8 cellular contexts compared by ENCODE assay signal in genomic region chr6:3053231-3053508, GRCh38. TPM values are rescaled to one million over a fixed set of nuclear protein-coding genes. Genes with fewer than 3 reads are reported as not detected.
A peak's percentile ranks its signal among the peaks of the same experiment; 100 is the strongest.
DNase-seq lines count a peak whose midpoint lies in the region; ATAC-seq, FAIRE-seq and TF ChIP-seq lines count a peak whose summit lies in the region.

No MANE protein-coding gene starts in this region.

- H3K4ac ChIP-seq in H1 (replicated peaks; ENCODE audit: insufficient read length, low read depth, low read length): peak overlapping the region; percentile 60

- no peak for TF ChIP-seq RAD21 in H1 (IDR thresholded peaks at IDR 0.05 in 1 of 2, conservative IDR thresholded peaks at IDR 0.05 in 1 of 2; ENCODE audit: low read depth in 2 of 2, low read length in 2 of 2)

- peak overlapping the region; percentile 72 for H3K4me3 ChIP-seq in CD4-positive, CD25-positive, alpha-beta regulatory T cell (ENCODE audit: low read depth, low read length)
- H3K4me3 ChIP-seq in H1 (ENCODE audit: extremely low read depth in 1 of 4, insufficient read depth in 2 of 4, low read depth in 3 of 4, low read length in 4 of 4): peak overlapping the region; percentile 37 to 63 (median 46)
- H3K4me3 ChIP-seq in neural progenitor cell: peak overlapping the region; percentile 54

- DNase-seq in CD4-positive, CD25-positive, alpha-beta regulatory T cell: no peak
- peak; percentile 44 for DNase-seq in NCI-H69 (lab: John Stamatoyannopoulos, UW)
- no peak for DNase-seq in H1 (ENCODE audit: low read depth in 1 of 2, low spot score in 2 of 2)
- no peak for DNase-seq in neural progenitor cell (ENCODE audit: low spot score)
- no peak for DNase-seq in NCI-H748 (lab: John Stamatoyannopoulos, UW; ENCODE audit: unreplicated experiment)

- H3K36me3 ChIP-seq in CD4-positive, CD25-positive, alpha-beta regulatory T cell (ENCODE audit: control insufficient read depth, insufficient read depth, low read length): no peaks in the 10 kb centered on the region
- H3K36me3 ChIP-seq in H1 (ENCODE audit: control insufficient read depth in 2 of 4, insufficient read depth in 4 of 4, low read length in 3 of 4): no peaks in the 10 kb centered on the region
- no peaks in the 10 kb centered on the region for H3K36me3 ChIP-seq in neural progenitor cell

- H2BK5ac ChIP-seq in H1 (ENCODE audit: low read depth, low read length): 0 out of 2 replicates have a peak overlapping the region, but pooled peaks have one; percentile 35

- H2AK5ac ChIP-seq in H1 (ENCODE audit: low read depth, low read length): no peak overlapping the region; the same call in 1 of the 2 replicates

- H2BK120ac ChIP-seq in H1 (replicated peaks; ENCODE audit: low read depth, low read length): no peak overlapping the region

- no peaks in the 10 kb centered on the region for H3K36me3 Mint-ChIP-seq in CD4-positive, CD25-positive, alpha-beta regulatory T cell
- H3K36me3 Mint-ChIP-seq in neural progenitor cell: peaks cover 2% of the 10 kb centered on the region

- 0 out of 2 replicates have a peak overlapping the region, but pooled peaks have one; percentile 65 for H2AFZ ChIP-seq in H1 (ENCODE audit: low read length)
- peak overlapping the region; percentile 81 for H2AFZ ChIP-seq in neural progenitor cell (replicated peaks)

- H3K4me2 ChIP-seq in H1 (ENCODE audit: insufficient read depth in 1 of 2, low read depth in 2 of 2, low read length in 2 of 2) (peak overlapping the region; percentile 67 to 81), neural progenitor cell (peak overlapping the region; percentile 74)

- no peak overlapping the region for H4K5ac ChIP-seq in H1 (ENCODE audit: insufficient read length, low read depth, low read length)

- H3K56ac ChIP-seq in H1 (replicated peaks; ENCODE audit: insufficient read length, low read depth, low read length): peak overlapping the region; percentile 10

- H3K23me2 ChIP-seq in H1 (ENCODE audit: low read depth, low read length): peaks cover 10% of the 10 kb centered on the region

- no peak overlapping the region for H3K23ac ChIP-seq in H1 (ENCODE audit: insufficient read length)

- peaks cover 4% of the 10 kb centered on the region for H3K27me3 ChIP-seq in CD4-positive, CD25-positive, alpha-beta regulatory T cell (ENCODE audit: control insufficient read depth, insufficient read depth, low read length)
- H3K27me3 ChIP-seq in H1 (replicated peaks in 1 of 4; ENCODE audit: control insufficient read depth in 3 of 4, extremely low read depth in 1 of 4, insufficient read depth in 3 of 4, low read length in 3 of 4) (peaks cover 0 to 6% (median 0%) of the 10 kb centered on the region in 4 experiments; a peak in 2 of 7 replicates), neural progenitor cell (peaks cover 46% of the 10 kb centered on the region)

- peaks cover 28% of the 10 kb centered on the region for H3F3A ChIP-seq in neural progenitor cell (ENCODE audit: low read depth)

- WGBS in H1 (ENCODE audit: extremely low coverage in 1 of 2, insufficient coverage in 1 of 2, insufficient read length in 1 of 2, insufficient replicate concordance in 2 of 2, low coverage in 1 of 2, low lambda C conversion rate in 2 of 2, missing lambda C conversion rate in 1 of 2), 2 experiments: 62% methylated on average over 11 of the region's 11 CpGs; no CpG with 5 or more reads in 1 of the 2 experiments

- peak overlapping the region; percentile 83; the same call in 1 of the 2 replicates for H3K18ac ChIP-seq in H1 (ENCODE audit: extremely low read depth, low read length)

- H3K4me3 Mint-ChIP-seq in CD4-positive, CD25-positive, alpha-beta regulatory T cell: peak overlapping the region; percentile 59 to 86 (median 74)
- H3K4me3 Mint-ChIP-seq in neural progenitor cell: peak overlapping the region; percentile 30

- no peak for ATAC-seq in CD4-positive, CD25-positive, alpha-beta regulatory T cell (ENCODE audit: low read depth in 2 of 2)
- ATAC-seq in GM21360 (IDR thresholded peaks at IDR 0.05; ENCODE audit: unreplicated experiment) (no peak), HG03025 (IDR thresholded peaks at IDR 0.05; ENCODE audit: low FRiP score, unreplicated experiment) (no peak), HG03196 (IDR thresholded peaks at IDR 0.05; ENCODE audit: unreplicated experiment) (no peak)

- CTCF ChIA-PET in H1 (lab: Charles Lee; ENCODE audit: partially characterized antibody): interaction anchor here (0.8 to 3.3 kb wide), 11 partner anchors 13 to 317 kb away, joined by 3 to 28 read pairs (median 4); partner anchors contain the start of gene NQO2

- peak overlapping the region in 1 of 3 donors; percentile 81 for H3K27ac Mint-ChIP-seq in CD4-positive, CD25-positive, alpha-beta regulatory T cell
- H3K27ac Mint-ChIP-seq in neural progenitor cell: no peak overlapping the region

- 0 out of 2 replicates have a peak overlapping the region, but pooled peaks have one; percentile 44 for H2BK12ac ChIP-seq in H1 (ENCODE audit: low read depth, low read length)

- H4K20me1 ChIP-seq in H1 (replicated peaks in 1 of 2; ENCODE audit: control insufficient read depth in 1 of 2, insufficient read depth in 2 of 2, low read length in 2 of 2): no peaks in the 10 kb centered on the region
- no peaks in the 10 kb centered on the region for H4K20me1 ChIP-seq in neural progenitor cell (ENCODE audit: low read depth)

- H4K91ac ChIP-seq in H1 (replicated peaks; ENCODE audit: insufficient read length, low read length): no peak overlapping the region

- peaks cover 5 to 30% (median 13%) of the 10 kb centered on the region in 4 donors for H3K4me1 Mint-ChIP-seq in CD4-positive, CD25-positive, alpha-beta regulatory T cell
- peaks cover 26% of the 10 kb centered on the region for H3K4me1 Mint-ChIP-seq in neural progenitor cell

- no peak overlapping the region for H2BK20ac ChIP-seq in H1 (ENCODE audit: low read length)

- H4K8ac ChIP-seq in H1 (ENCODE audit: extremely low read depth, insufficient read depth, low read length): no peak overlapping the region

- peaks cover 13% of the 10 kb centered on the region for H3K27me3 Mint-ChIP-seq in CD4-positive, CD25-positive, alpha-beta regulatory T cell
- H3K27me3 Mint-ChIP-seq in neural progenitor cell (ENCODE audit: insufficient read depth, low read depth): peaks cover 19% of the 10 kb centered on the region

- peaks cover 16% of the 10 kb centered on the region for H3K4me1 ChIP-seq in CD4-positive, CD25-positive, alpha-beta regulatory T cell (ENCODE audit: control insufficient read depth, insufficient read depth, low read length, poor library complexity, severe bottlenecking)
- H3K4me1 ChIP-seq in H1 (replicated peaks in 1 of 4; ENCODE audit: control insufficient read depth in 3 of 4, insufficient read depth in 4 of 4, low read length in 3 of 4) (peaks cover 2 to 9% (median 5%) of the 10 kb centered on the region in 4 experiments; a peak in 6 of 7 replicates), neural progenitor cell (peaks cover 24% of the 10 kb centered on the region)

- H3K9me3 Mint-ChIP-seq in CD4-positive, CD25-positive, alpha-beta regulatory T cell: no peaks in the 10 kb centered on the region
- peaks cover 2% of the 10 kb centered on the region for H3K9me3 Mint-ChIP-seq in neural progenitor cell

- H3K9ac ChIP-seq in H1 (replicated peaks in 1 of 4; ENCODE audit: extremely low read depth in 1 of 4, low read depth in 3 of 4, low read length in 3 of 4): peak overlapping the region in 1 of 4 experiments; percentile 14; a peak in 2 of 7 replicates
- no peak overlapping the region for H3K9ac ChIP-seq in neural progenitor cell

- no peaks in the 10 kb centered on the region for H3K79me1 ChIP-seq in H1 (ENCODE audit: low read depth, low read length)

- H3K27ac ChIP-seq in CD4-positive, CD25-positive, alpha-beta regulatory T cell (ENCODE audit: insufficient read depth, low read length, poor library complexity, severe bottlenecking): peak overlapping the region; percentile 33
- H3K27ac ChIP-seq in H1 (ENCODE audit: low read depth, low read length) (no peak overlapping the region), neural progenitor cell (no peak overlapping the region)

- H3K9me3 ChIP-seq in CD4-positive, CD25-positive, alpha-beta regulatory T cell (ENCODE audit: control insufficient read depth in 2 of 2, low read length in 2 of 2): no peaks in the 10 kb centered on the region
- H3K9me3 ChIP-seq in H1 (ENCODE audit: insufficient read depth in 2 of 2, low read depth in 1 of 2, low read length in 1 of 2): no peaks in the 10 kb centered on the region
- H3K9me3 ChIP-seq in neural progenitor cell (ENCODE audit: low read depth): no peaks in the 10 kb centered on the region

- H3K79me2 ChIP-seq in H1 (ENCODE audit: control insufficient read depth in 1 of 2, insufficient read depth in 2 of 2, low read length in 2 of 2) (no peaks in the 10 kb centered on the region), neural progenitor cell (ENCODE audit: low read depth) (no peaks in the 10 kb centered on the region)

- POLR2A ChIA-PET in H1 (lab: Charles Lee; ENCODE audit: partially characterized antibody): interaction anchor here (0.8 to 3.7 kb wide), 10 partner anchors 10 to 211 kb away, joined by 3 to 22 read pairs (median 5); partner anchors contain the start of genes NQO2 and SERPINB1

- TF ChIP-seq CTCF in H1 (IDR thresholded peaks at IDR 0.05; ENCODE audit: control extremely low read depth in 1 of 3, insufficient read depth in 1 of 3, low read depth in 1 of 3, low read length in 3 of 3) (no peak), neural progenitor cell (IDR thresholded peaks at IDR 0.05) (no peak)

- no peak for TF ChIP-seq POLR2A in H1 (IDR thresholded peaks at IDR 0.05; ENCODE audit: control extremely low read depth in 1 of 2, low read depth in 2 of 2, low read length in 2 of 2)

- H3K14ac ChIP-seq in H1 (ENCODE audit: insufficient read length): no peak overlapping the region

- no peak for FAIRE-seq in H1 (lab: Jason Lieb, UNC)

- no peak overlapping the region for H2BK15ac ChIP-seq in H1 (ENCODE audit: low read length)

- no peak for TF ChIP-seq EP300 in H1 (IDR thresholded peaks at IDR 0.05; ENCODE audit: borderline replicate concordance in 1 of 2, low read depth in 2 of 2, low read length in 2 of 2)

RNA-seq across cellular contexts. Expression of gene RIPK1, which starts 15.1 kb away (rescaled TPM):
- 27.1 TPM for total RNA-seq in CD4-positive, CD25-positive, alpha-beta regulatory T cell
- polyA plus RNA-seq in CD4-positive, CD25-positive, alpha-beta regulatory T cell: 10 to 100 TPM; 19.4 to 22.4 (median 21.2) TPM
- 20.7 and 22.9 TPM in 2 replicates for total RNA-seq in H1 (2021; fragmentation: NEBNext Ultra II Directional; extraction: Animal tissue kit (Norgen Biotek cat#: 25700))
- 5.5 and 5.9 TPM in 2 replicates for polyA plus RNA-seq in H1 (2011; rRNA removed)
- polyA plus RNA-seq in H1 (2011; cell fraction: cytosol; rRNA removed): 9.7 TPM
- polyA plus RNA-seq in H1 (2011; cell fraction: nucleus; rRNA removed): 8.1 TPM
- 9.6 to 15.1 TPM (median 12.2 TPM) in 4 replicates for polyA plus RNA-seq in H1 (2012, experiment 1 of 2)
- 1.5 TPM for polyA plus RNA-seq in H1 (2012, experiment 2 of 2)
- polyA plus RNA-seq in H1 (2013, experiment 1 of 2): 11.9 TPM
- polyA plus RNA-seq in H1 (2013, experiment 2 of 2): 12.2 TPM
- polyA minus RNA-seq in H1 (2011; rRNA and poly(A)+ RNA removed): 12.2 and 18.1 TPM in 2 replicates
- 6.1 TPM for polyA minus RNA-seq in H1 (2011; cell fraction: cytosol; rRNA and poly(A)+ RNA removed)
- polyA minus RNA-seq in H1 (2011; cell fraction: nucleus; rRNA and poly(A)+ RNA removed): 6.8 TPM
- total RNA-seq in neural progenitor cell (ENCODE audit: low replicate concordance): 4.6 and 4.9 TPM in 2 replicates

RNA-seq across cellular contexts. Expression of gene NQO2, which starts 53.5 kb away (rescaled TPM):
- 27.4 TPM for total RNA-seq in CD4-positive, CD25-positive, alpha-beta regulatory T cell
- 100 to 1,000 TPM in 1 of 4 donors, 10 to 100 TPM in 3; 57.5 to 109 (median 68.6) TPM for polyA plus RNA-seq in CD4-positive, CD25-positive, alpha-beta regulatory T cell
- total RNA-seq in H1 (2021; fragmentation: NEBNext Ultra II Directional; extraction: Animal tissue kit (Norgen Biotek cat#: 25700)): 126 and 135 TPM in 2 replicates
- polyA plus RNA-seq in H1 (2011; rRNA removed): 135 and 168 TPM in 2 replicates
- polyA plus RNA-seq in H1 (2011; cell fraction: cytosol; rRNA removed): 159 TPM
- polyA plus RNA-seq in H1 (2011; cell fraction: nucleus; rRNA removed): 86.7 TPM
- polyA plus RNA-seq in H1 (2012, experiment 1 of 2): 137 to 177 TPM (median 167 TPM) in 4 replicates
- 169 TPM for polyA plus RNA-seq in H1 (2012, experiment 2 of 2)
- polyA plus RNA-seq in H1 (2013, experiment 1 of 2): 90.2 TPM
- polyA plus RNA-seq in H1 (2013, experiment 2 of 2): 97.3 TPM
- 98.2 and 115 TPM in 2 replicates for polyA minus RNA-seq in H1 (2011; rRNA and poly(A)+ RNA removed)
- 83.5 TPM for polyA minus RNA-seq in H1 (2011; cell fraction: cytosol; rRNA and poly(A)+ RNA removed)
- 27.6 TPM for polyA minus RNA-seq in H1 (2011; cell fraction: nucleus; rRNA and poly(A)+ RNA removed)
- total RNA-seq in neural progenitor cell (ENCODE audit: low replicate concordance): 17.2 and 19.5 TPM in 2 replicates
